Comparison of ENCODE assay signal across 9 cellular contexts in the genomic region with DNA sequence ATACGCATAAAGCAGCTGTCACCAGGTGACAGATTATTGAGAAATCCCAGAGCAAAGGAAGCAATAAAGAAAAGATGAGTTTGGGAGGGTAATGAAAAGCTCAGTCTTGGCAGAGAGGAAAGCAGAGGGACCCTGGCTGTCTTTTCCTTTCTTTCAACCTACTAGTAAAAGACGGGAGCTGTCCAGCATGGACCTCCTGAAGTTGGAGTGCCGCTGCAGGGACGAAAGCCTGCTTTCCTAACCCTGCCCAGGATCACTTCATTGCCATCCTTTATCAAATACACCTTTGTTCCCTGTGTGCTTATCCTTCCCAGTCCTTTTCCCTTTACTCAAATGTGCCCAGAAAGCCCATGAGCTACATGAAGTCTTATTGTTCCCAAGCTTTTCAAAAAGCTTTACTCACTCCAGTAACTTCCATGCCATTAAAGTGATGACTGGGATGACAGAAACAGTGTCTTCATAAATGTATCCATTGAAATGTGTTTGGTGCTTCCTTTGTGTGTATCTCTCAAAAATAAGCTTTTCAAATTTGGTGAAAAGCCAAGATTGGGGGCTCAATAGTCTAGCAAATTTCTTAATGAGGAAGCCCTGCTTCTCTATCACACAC.
DNase-seq lines count a peak whose midpoint lies in the region; ATAC-seq and TF ChIP-seq lines count a peak whose summit lies in the region.
"Had no signal": no experiment of that assay in that cellular context is flagged by ENCODE, and none has a peak within 500 bp of the region (broad histone marks: within the 10 kb centered on the region; RNA-seq: fewer than 3 reads in every experiment).

No MANE protein-coding gene starts in this region.

- no peaks in the 10 kb centered on the region for H3K36me3 ChIP-seq in HEK293 (ENCODE audit: control insufficient read depth in 2 of 2, insufficient read depth in 1 of 2, low read length in 2 of 2)

- H3K9me3 ChIP-seq in HEK293 (ENCODE audit: control insufficient read depth, insufficient read depth, low read depth, low read length): no peaks in the 10 kb centered on the region

- CTCF ChIA-PET in HEK293 (lab: Yijun Ruan, JAX): interaction anchor here (0.5 to 2.9 kb wide), 11 partner anchors 9 to 1424 kb away, joined by 3 to 18 read pairs (median 3); no protein-coding TSS in a partner anchor

- no peak for TF ChIP-seq CTCF in AG10803 (conservative IDR thresholded peaks at IDR 0.05; ENCODE audit: low read length)
- TF ChIP-seq CTCF in HEK293 (tag by site-specific recombination; IDR thresholded peaks at IDR 0.05): no peak

- POLR2A ChIA-PET in HEK293 (lab: Yijun Ruan, JAX): no interaction called here

- H3K4me3 ChIP-seq in AG10803 (ENCODE audit: low read length): no peak overlapping the region
- no peak overlapping the region for H3K4me3 ChIP-seq in HEK293 (ENCODE audit: low read depth, low read length)

- DNase-seq in AG10803 (ENCODE audit: low read depth) (peak; percentile 28), UCSD-AML1 (lab: John Stamatoyannopoulos, UW; ENCODE audit: unreplicated experiment) (peak; percentile 29), hepatic stellate cell (ENCODE audit: low spot score) (peak; percentile 38), retina (no peak), anterior cingulate cortex (lab: John Stamatoyannopoulos, UW) (no peak), superior temporal gyrus (ENCODE audit: extremely low spot score) (no peak)
- DNase-seq: islet precursor cell had no signal

- H3K27ac ChIP-seq in HEK293 (ENCODE audit: extremely low read depth, low read depth, low read length): no peak overlapping the region

- no peaks in the 10 kb centered on the region for H3K4me1 ChIP-seq in HEK293 (ENCODE audit: control insufficient read depth, insufficient read depth, low read length)

- ATAC-seq in GM18858 (IDR thresholded peaks at IDR 0.05; ENCODE audit: unreplicated experiment): no peak

TF ChIP-seq in HEK293, 187 proteins besides CTCF, POLR2A, EP300 and RAD21:
- no peak for TF ChIP-seq ZNF658 (tag by site-specific recombination; IDR thresholded peaks at IDR 0.05)
- TF ChIP-seq REST (tag by site-specific recombination; IDR thresholded peaks at IDR 0.05): peak; percentile 95

Comparison
In these comparisons a context has a peak if more than half of its experiments do, and no peak if none do; other contexts are left out.
1. DNase-seq: peak in AG10803 (single experiment), UCSD-AML1 (single experiment) and hepatic stellate cell (single experiment); none in retina (single experiment), anterior cingulate cortex (0 of 58) and superior temporal gyrus (single experiment).